In the genomic region with DNA sequence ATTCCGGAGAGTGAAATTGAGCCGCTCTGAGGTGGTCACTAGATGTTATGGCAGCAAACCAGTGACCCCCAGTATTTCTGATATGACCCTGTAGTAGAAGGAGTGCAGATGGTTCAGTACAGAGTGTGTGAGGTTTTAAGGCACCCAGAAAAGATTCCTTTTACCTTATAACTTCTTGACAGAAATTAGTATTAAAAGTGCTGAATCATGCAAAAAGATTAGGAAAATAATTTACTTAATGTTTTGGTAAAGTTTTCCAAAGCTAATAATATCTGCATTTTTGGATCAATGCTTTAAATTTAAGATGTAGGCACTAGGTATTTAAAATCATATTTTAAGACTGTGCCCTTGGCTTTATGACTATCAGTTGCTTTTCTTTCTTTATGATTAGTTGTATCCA, we compare ENCODE assay signal across 11 cellular contexts.
DNase-seq lines count a peak whose midpoint lies in the region; ATAC-seq and TF ChIP-seq lines count a peak whose summit lies in the region.
"Had no signal": no experiment of that assay in that cellular context is flagged by ENCODE, and none has a peak within 500 bp of the region (broad histone marks: within the 10 kb centered on the region; RNA-seq: fewer than 3 reads in every experiment).

No MANE protein-coding gene starts in this region.

- ATAC-seq in natural killer cell = no peak
- ATAC-seq in natural killer cell treated with Interleukin-12 subunit alpha and Interleukin-12 subunit beta and Interleukin-15 and Interleukin-18, amount 100 ng/mL, for 72 hours = no peak
- no peak for ATAC-seq in GM21529 (IDR thresholded peaks at IDR 0.05; ENCODE audit: unreplicated experiment)

- no peaks in the 10 kb centered on the region for H3K9me3 Mint-ChIP-seq in natural killer cell
- H3K9me3 Mint-ChIP-seq in natural killer cell treated with Interleukin-12 subunit alpha and Interleukin-12 subunit beta and Interleukin-15 and Interleukin-18, amount 100 ng/mL, for 72 hours = no peaks in the 10 kb centered on the region
- no peaks in the 10 kb centered on the region for H3K9me3 Mint-ChIP-seq in type B pancreatic cell

- intact Hi-C loops in natural killer cell (cut with micrococcal nuclease) (no loop called here), ascending aorta (cut with DNase I) (loop anchor here (5.0 to 10.0 kb wide), 2 partner anchors 143 to 235 kb away; no protein-coding TSS in a partner anchor)

- H3K27ac ChIP-seq in ascending aorta = no peak overlapping the region
- H3K27ac ChIP-seq in iPS-20b (ENCODE audit: low read length) = no peak overlapping the region
- H3K27ac ChIP-seq: C4-2B, parathyroid adenoma had no signal

- H3K9ac ChIP-seq in iPS-20b (ENCODE audit: low read depth, low read length) = peak overlapping the region; percentile 39; the same call in 1 of the 2 replicates
- H3K9ac ChIP-seq: parathyroid adenoma had no signal

- TF ChIP-seq CTCF in natural killer cell (IDR thresholded peaks at IDR 0.05) (no peak), ascending aorta (IDR thresholded peaks at IDR 0.05) (no peak), type B pancreatic cell (conservative IDR thresholded peaks at IDR 0.05) (no peak)

- no peak for DNase-seq in natural killer cell
- no peak for DNase-seq in natural killer cell treated with Interleukin-12 subunit alpha and Interleukin-12 subunit beta and Interleukin-15 and Interleukin-18, amount 100 ng/mL, for 72 hours (ENCODE audit: low spot score)
- no peak for DNase-seq in ascending aorta (ENCODE audit: low spot score in 2 of 2)
- DNase-seq in type B pancreatic cell (ENCODE audit: extremely low spot score, unreplicated experiment) = no peak
- no peak for DNase-seq in superior temporal gyrus (ENCODE audit: extremely low spot score)
- DNase-seq in RPMI8226 = no peak
- DNase-seq: NCI-H146 had no signal

- H3K27me3 ChIP-seq in ascending aorta (peaks cover 24% of the 10 kb centered on the region), iPS-20b (ENCODE audit: insufficient read depth, low read length) (peaks cover 72% of the 10 kb centered on the region)

- H3K36me3 ChIP-seq in ascending aorta (no peaks in the 10 kb centered on the region), iPS-20b (ENCODE audit: insufficient read depth, low read depth, low read length) (no peaks in the 10 kb centered on the region)

- H3K4me3 Mint-ChIP-seq in natural killer cell (peak overlapping the region; percentile 40), type B pancreatic cell (peak overlapping the region; percentile 81)
- no peak overlapping the region for H3K4me3 Mint-ChIP-seq in natural killer cell treated with Interleukin-12 subunit alpha and Interleukin-12 subunit beta and Interleukin-15 and Interleukin-18, amount 100 ng/mL, for 72 hours

- H3K27ac Mint-ChIP-seq in natural killer cell (no peak overlapping the region), type B pancreatic cell (no peak overlapping the region)
- no peak overlapping the region for H3K27ac Mint-ChIP-seq in natural killer cell treated with Interleukin-12 subunit alpha and Interleukin-12 subunit beta and Interleukin-15 and Interleukin-18, amount 100 ng/mL, for 72 hours

- H3K27me3 Mint-ChIP-seq in natural killer cell (ENCODE audit: low read depth in 2 of 2) (peaks cover 70 to 71% of the 10 kb centered on the region in 2 donors), type B pancreatic cell (peaks cover 92% of the 10 kb centered on the region)
- H3K27me3 Mint-ChIP-seq in natural killer cell treated with Interleukin-12 subunit alpha and Interleukin-12 subunit beta and Interleukin-15 and Interleukin-18, amount 100 ng/mL, for 72 hours = peaks cover 63 to 74% of the 10 kb centered on the region in 2 donors

- H3K9me3 ChIP-seq in ascending aorta (no peaks in the 10 kb centered on the region), iPS-20b (ENCODE audit: insufficient read depth, low read depth, low read length) (peaks cover 5% of the 10 kb centered on the region)

- H3K36me3 Mint-ChIP-seq in natural killer cell (no peaks in the 10 kb centered on the region), type B pancreatic cell (no peaks in the 10 kb centered on the region)
- H3K36me3 Mint-ChIP-seq in natural killer cell treated with Interleukin-12 subunit alpha and Interleukin-12 subunit beta and Interleukin-15 and Interleukin-18, amount 100 ng/mL, for 72 hours = no peaks in the 10 kb centered on the region

- H3K4me1 Mint-ChIP-seq in natural killer cell (peaks cover 12 to 36% of the 10 kb centered on the region in 2 donors), type B pancreatic cell (ENCODE audit: unreplicated experiment) (peaks cover 32% of the 10 kb centered on the region)
- H3K4me1 Mint-ChIP-seq in natural killer cell treated with Interleukin-12 subunit alpha and Interleukin-12 subunit beta and Interleukin-15 and Interleukin-18, amount 100 ng/mL, for 72 hours (ENCODE audit: low read depth in 2 of 2) = peaks cover 6 to 16% of the 10 kb centered on the region in 2 donors

- H3K4me1 ChIP-seq in ascending aorta (peaks cover 14 to 36% of the 10 kb centered on the region in 2 donors), iPS-20b (ENCODE audit: insufficient read depth, low read length) (peaks cover 6% of the 10 kb centered on the region; the same call in 1 of the 2 replicates)

- H3K4me3 ChIP-seq in ascending aorta = peak overlapping the region; percentile 45 to 75
- H3K4me3 ChIP-seq in iPS-20b (ENCODE audit: low read length) = peak overlapping the region; percentile 81
